1 cellular context compared by ENCODE assay signal in genomic region chr6:2061880-2062279, GRCh38.
TF ChIP-seq lines count a peak whose summit lies in the region.

No MANE protein-coding gene starts in this region.

TF ChIP-seq in SK-N-SH, 30 proteins besides CTCF, POLR2A, EP300 and RAD21 (continued from another document):
- TF ChIP-seq REST (IDR thresholded peaks at IDR 0.05; ENCODE audit: low read depth, low read length) (no peak), NRF1 (IDR thresholded peaks at IDR 0.05; ENCODE audit: low read depth, low read length) (no peak), GATA2 (CRISPR knock-in tag; IDR thresholded peaks at IDR 0.05) (no peak), TAF1 (IDR thresholded peaks at IDR 0.05; ENCODE audit: borderline replicate concordance, low read depth, low read length) (no peak), CHD2 (IDR thresholded peaks at IDR 0.05; ENCODE audit: low read length, partially characterized antibody) (no peak)
